In the genomic region with DNA sequence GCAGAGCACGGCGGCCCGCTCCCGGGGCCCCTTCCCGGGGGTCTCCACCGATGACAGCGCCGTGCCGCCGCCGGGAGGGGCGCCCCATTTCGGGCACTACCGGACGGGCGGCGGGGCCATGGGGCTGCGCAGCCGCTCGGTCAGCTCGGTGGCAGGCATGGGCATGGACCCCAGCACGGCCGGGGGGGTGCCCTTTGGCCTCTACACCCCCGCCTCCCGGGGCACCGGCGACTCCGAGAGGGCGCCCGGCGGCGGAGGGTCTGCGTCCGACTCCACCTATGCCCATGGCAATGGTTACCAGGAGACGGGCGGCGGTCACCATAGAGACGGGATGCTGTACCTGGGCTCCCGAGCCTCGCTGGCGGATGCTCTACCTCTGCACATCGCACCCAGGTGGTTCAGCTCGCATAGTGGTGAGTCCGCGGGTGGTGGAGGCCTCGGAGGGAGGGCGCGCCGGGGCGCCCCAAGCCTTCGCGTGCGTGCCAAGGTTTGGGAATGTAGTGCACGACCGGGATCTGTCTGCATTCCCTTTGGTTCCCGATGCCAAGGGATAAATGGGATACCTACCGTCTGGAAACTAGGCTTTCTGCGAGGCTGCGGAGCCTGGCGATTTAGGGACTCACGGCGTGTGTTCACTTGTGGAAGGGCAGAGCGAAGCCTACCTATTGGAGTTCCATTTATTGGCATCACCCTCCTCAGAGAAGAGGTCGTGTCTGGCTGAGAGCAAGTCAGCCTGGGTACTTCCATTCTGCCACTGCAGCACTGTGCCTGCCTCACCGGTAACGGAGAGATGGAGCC, we compare ENCODE assay signal across 8 cellular contexts. TPM values are rescaled to one million over a fixed set of nuclear protein-coding genes. Genes with fewer than 3 reads are reported as not detected.
DNase-seq lines count a peak whose midpoint lies in the region; ATAC-seq and TF ChIP-seq lines count a peak whose summit lies in the region.

No MANE protein-coding gene starts in this region.

- peak; percentile 43 for ATAC-seq in HG03135 (IDR thresholded peaks at IDR 0.05; ENCODE audit: unreplicated experiment)
- ATAC-seq in left cardiac atrium = peak; percentile 32
- ATAC-seq in aorta (ENCODE audit: low FRiP score) = peak; percentile 37
- no peak for ATAC-seq in HG02973 (IDR thresholded peaks at IDR 0.05; ENCODE audit: unreplicated experiment)

- WGBS in aorta, 2 donors = 0 to 1% methylated on average over 62 to 66 of the region's 66 CpGs

- intact Hi-C loops in left cardiac atrium (cut with DNase I) (loop anchor here (2.0 to 5.0 kb wide), 2 partner anchors 42 to 111 kb away; no protein-coding TSS in a partner anchor), aorta (cut with DNase I) (loop anchor here in 1 of 2 donors (5.0 kb wide), 1 partner anchor 47 kb away; no protein-coding TSS in a partner anchor)

- peak; percentile 61 for DNase-seq in GM06990 (ENCODE audit: extremely low read depth, insufficient read length)
- DNase-seq in SK-N-DZ (ENCODE audit: low spot score) = peak; percentile 39
- DNase-seq in activated naive CD8-positive, alpha-beta T cell treated with anti-CD3 and anti-CD28 coated beads, Interleukin-2, amount 50 U/mL, for 16 hours (ENCODE audit: low read depth, low spot score) = peak; percentile 22
- DNase-seq in left cardiac atrium = peak; percentile 53
- DNase-seq in pons (ENCODE audit: low spot score) = peak; percentile 19
- peak; percentile 70 to 81 for DNase-seq in aorta

- no peaks in the 10 kb centered on the region for H3K9me3 ChIP-seq in aorta (ENCODE audit: control insufficient read depth, low read length)

- no peaks in the 10 kb centered on the region for H3K4me1 ChIP-seq in aorta (ENCODE audit: control insufficient read depth in 1 of 2, insufficient read depth in 2 of 2, low read length in 2 of 2)

- H3K27me3 ChIP-seq in GM06990 (replicated peaks; ENCODE audit: control insufficient read depth, insufficient read depth, low read length) = no peaks in the 10 kb centered on the region
- no peaks in the 10 kb centered on the region for H3K27me3 ChIP-seq in aorta (ENCODE audit: control insufficient read depth in 1 of 2, insufficient read depth in 2 of 2, low read length in 1 of 2)

- H3K36me3 ChIP-seq in GM06990 (ENCODE audit: control insufficient read depth, insufficient read depth, low read length) (no peaks in the 10 kb centered on the region), aorta (ENCODE audit: control insufficient read depth in 1 of 2, insufficient read depth in 2 of 2, low read length in 1 of 2) (no peaks in the 10 kb centered on the region)

- no peak overlapping the region for H3K27ac ChIP-seq in aorta (ENCODE audit: low read depth in 1 of 2, low read length in 2 of 2)

- no peak for TF ChIP-seq CTCF in GM06990 (IDR thresholded peaks at IDR 0.05; ENCODE audit: insufficient read depth, low read length, poor library complexity, severe bottlenecking)

- H3K4me3 ChIP-seq in GM06990 (replicated peaks; ENCODE audit: low read depth, low read length) (peak overlapping the region; percentile 77), aorta (ENCODE audit: low read length in 2 of 2) (peak overlapping the region; percentile 78 to 95)

RNA-seq across cellular contexts. Expression of gene ZNRF1, which starts 1.1 kb away (rescaled TPM):
- 26.2 and 27.9 TPM in 2 replicates for polyA plus RNA-seq in SK-N-DZ (2014; cell fraction: cytosol; rRNA removed)
- 57.5 and 90.1 TPM in 2 replicates for polyA plus RNA-seq in SK-N-DZ (2014; cell fraction: nucleus; rRNA removed)
- total RNA-seq in left cardiac atrium = 10 to 100 TPM; 16.7 to 17.5 TPM
- 10 to 100 TPM; 20.8 to 26.3 TPM for total RNA-seq in aorta
- 1 to 10 TPM; 4.6 to 7.4 TPM for polyA plus RNA-seq in aorta

RNA-seq across cellular contexts. Expression of gene WDR59, which starts 15.0 kb away (rescaled TPM):
- polyA plus RNA-seq in SK-N-DZ (2014; cell fraction: cytosol; rRNA removed) = 20.2 and 25.3 TPM in 2 replicates
- polyA plus RNA-seq in SK-N-DZ (2014; cell fraction: nucleus; rRNA removed) = 68.7 and 112 TPM in 2 replicates
- 10 to 100 TPM; 35.7 to 42.9 TPM for total RNA-seq in left cardiac atrium
- total RNA-seq in aorta = 10 to 100 TPM; 62.6 to 78.1 TPM
- 10 to 100 TPM; 12.8 to 34.1 TPM for polyA plus RNA-seq in aorta

Comparison
In these comparisons a context has a peak if more than half of its experiments do, and no peak if none do; other contexts are left out.
1. DNase-seq: peak in every context shown above with its lines; median percentile 76 in aorta; 61 in GM06990; 53 in left cardiac atrium; 39 in SK-N-DZ; 22 in activated naive CD8-positive, alpha-beta T cell treated with anti-CD3 and anti-CD28 coated beads, Interleukin-2, amount 50 U/mL, for 16 hours; 19 in pons.